In the genomic region with DNA sequence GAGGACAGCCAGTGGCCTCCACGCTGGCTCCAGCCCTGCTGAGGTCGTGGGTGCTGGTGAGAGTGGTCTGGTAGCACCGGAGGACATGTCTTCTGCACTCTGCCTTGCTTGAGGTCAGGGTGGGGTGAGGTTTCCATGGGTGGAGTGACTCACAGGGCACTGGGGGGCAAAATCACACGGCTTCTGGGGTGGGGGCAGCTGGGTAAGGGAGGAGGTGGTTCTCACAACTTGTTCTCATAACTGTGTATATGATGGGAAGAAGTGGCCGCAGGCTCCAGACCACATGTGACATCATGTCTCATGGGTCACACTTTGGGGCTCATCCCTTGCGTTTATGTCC, we compare ENCODE assay signal across 1 cellular context.
TF ChIP-seq lines count a peak whose summit lies in the region.

No MANE protein-coding gene starts in this region.

TF ChIP-seq in K562, 482 proteins besides CTCF, POLR2A, EP300 and RAD21 (continued from another document and continues in another):
- TF ChIP-seq GABPA (tag; conservative IDR thresholded peaks at IDR 0.05; ENCODE audit: low read depth) = no peak
- TF ChIP-seq, protein P1, sequence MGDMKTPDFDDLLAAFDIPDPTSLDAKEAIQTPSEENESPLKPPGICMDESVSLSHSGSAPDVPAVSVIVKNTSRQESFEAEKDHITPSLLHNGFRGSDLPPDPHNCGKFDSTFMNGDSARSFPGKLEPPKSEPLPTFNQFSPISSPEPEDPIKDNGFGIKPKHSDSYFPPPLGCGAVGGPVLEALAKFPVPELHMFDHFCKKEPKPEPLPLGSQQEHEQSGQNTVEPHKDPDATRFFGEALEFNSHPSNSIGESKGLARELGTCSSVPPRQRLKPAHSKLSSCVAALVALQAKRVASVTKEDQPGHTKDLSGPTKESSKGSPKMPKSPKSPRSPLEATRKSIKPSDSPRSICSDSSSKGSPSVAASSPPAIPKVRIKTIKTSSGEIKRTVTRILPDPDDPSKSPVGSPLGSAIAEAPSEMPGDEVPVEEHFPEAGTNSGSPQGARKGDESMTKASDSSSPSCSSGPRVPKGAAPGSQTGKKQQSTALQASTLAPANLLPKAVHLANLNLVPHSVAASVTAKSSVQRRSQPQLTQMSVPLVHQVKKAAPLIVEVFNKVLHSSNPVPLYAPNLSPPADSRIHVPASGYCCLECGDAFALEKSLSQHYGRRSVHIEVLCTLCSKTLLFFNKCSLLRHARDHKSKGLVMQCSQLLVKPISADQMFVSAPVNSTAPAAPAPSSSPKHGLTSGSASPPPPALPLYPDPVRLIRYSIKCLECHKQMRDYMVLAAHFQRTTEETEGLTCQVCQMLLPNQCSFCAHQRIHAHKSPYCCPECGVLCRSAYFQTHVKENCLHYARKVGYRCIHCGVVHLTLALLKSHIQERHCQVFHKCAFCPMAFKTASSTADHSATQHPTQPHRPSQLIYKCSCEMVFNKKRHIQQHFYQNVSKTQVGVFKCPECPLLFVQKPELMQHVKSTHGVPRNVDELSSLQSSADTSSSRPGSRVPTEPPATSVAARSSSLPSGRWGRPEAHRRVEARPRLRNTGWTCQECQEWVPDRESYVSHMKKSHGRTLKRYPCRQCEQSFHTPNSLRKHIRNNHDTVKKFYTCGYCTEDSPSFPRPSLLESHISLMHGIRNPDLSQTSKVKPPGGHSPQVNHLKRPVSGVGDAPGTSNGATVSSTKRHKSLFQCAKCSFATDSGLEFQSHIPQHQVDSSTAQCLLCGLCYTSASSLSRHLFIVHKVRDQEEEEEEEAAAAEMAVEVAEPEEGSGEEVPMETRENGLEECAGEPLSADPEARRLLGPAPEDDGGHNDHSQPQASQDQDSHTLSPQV (IDR thresholded peaks at IDR 0.05) = peak; percentile 50; the same call in 1 of the 2 replicates
- TF ChIP-seq SRSF9 (IDR thresholded peaks at IDR 0.05; ENCODE audit: borderline replicate concordance, low read depth, low read length) = no peak
- TF ChIP-seq, protein P2, sequence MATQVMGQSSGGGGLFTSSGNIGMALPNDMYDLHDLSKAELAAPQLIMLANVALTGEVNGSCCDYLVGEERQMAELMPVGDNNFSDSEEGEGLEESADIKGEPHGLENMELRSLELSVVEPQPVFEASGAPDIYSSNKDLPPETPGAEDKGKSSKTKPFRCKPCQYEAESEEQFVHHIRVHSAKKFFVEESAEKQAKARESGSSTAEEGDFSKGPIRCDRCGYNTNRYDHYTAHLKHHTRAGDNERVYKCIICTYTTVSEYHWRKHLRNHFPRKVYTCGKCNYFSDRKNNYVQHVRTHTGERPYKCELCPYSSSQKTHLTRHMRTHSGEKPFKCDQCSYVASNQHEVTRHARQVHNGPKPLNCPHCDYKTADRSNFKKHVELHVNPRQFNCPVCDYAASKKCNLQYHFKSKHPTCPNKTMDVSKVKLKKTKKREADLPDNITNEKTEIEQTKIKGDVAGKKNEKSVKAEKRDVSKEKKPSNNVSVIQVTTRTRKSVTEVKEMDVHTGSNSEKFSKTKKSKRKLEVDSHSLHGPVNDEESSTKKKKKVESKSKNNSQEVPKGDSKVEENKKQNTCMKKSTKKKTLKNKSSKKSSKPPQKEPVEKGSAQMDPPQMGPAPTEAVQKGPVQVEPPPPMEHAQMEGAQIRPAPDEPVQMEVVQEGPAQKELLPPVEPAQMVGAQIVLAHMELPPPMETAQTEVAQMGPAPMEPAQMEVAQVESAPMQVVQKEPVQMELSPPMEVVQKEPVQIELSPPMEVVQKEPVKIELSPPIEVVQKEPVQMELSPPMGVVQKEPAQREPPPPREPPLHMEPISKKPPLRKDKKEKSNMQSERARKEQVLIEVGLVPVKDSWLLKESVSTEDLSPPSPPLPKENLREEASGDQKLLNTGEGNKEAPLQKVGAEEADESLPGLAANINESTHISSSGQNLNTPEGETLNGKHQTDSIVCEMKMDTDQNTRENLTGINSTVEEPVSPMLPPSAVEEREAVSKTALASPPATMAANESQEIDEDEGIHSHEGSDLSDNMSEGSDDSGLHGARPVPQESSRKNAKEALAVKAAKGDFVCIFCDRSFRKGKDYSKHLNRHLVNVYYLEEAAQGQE (CRISPR knock-in tag; IDR thresholded peaks at IDR 0.05; ENCODE audit: low read depth) = no peak
- peak; percentile 31; the same call in 1 of the 2 replicates for TF ChIP-seq ZBTB7A (IDR thresholded peaks at IDR 0.05; ENCODE audit: borderline replicate concordance, control insufficient read depth, low read depth, low read length)
- TF ChIP-seq, protein P3, sequence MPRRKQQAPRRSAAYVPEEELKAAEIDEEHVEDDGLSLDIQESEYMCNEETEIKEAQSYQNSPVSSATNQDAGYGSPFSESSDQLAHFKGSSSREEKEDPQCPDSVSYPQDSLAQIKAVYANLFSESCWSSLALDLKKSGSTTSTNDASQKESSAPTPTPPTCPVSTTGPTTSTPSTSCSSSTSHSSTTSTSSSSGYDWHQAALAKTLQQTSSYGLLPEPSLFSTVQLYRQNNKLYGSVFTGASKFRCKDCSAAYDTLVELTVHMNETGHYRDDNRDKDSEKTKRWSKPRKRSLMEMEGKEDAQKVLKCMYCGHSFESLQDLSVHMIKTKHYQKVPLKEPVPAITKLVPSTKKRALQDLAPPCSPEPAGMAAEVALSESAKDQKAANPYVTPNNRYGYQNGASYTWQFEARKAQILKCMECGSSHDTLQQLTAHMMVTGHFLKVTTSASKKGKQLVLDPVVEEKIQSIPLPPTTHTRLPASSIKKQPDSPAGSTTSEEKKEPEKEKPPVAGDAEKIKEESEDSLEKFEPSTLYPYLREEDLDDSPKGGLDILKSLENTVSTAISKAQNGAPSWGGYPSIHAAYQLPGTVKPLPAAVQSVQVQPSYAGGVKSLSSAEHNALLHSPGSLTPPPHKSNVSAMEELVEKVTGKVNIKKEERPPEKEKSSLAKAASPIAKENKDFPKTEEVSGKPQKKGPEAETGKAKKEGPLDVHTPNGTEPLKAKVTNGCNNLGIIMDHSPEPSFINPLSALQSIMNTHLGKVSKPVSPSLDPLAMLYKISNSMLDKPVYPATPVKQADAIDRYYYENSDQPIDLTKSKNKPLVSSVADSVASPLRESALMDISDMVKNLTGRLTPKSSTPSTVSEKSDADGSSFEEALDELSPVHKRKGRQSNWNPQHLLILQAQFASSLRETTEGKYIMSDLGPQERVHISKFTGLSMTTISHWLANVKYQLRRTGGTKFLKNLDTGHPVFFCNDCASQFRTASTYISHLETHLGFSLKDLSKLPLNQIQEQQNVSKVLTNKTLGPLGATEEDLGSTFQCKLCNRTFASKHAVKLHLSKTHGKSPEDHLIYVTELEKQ (CRISPR knock-in tag; IDR thresholded peaks at IDR 0.05) = no peak
- no peak for TF ChIP-seq TCF7 (IDR thresholded peaks at IDR 0.05; ENCODE audit: borderline replicate concordance)
- TF ChIP-seq ZNF830 (CRISPR knock-in tag; IDR thresholded peaks at IDR 0.05) = no peak
- no peak for TF ChIP-seq HDGF (IDR thresholded peaks at IDR 0.05)
- TF ChIP-seq, protein P4, sequence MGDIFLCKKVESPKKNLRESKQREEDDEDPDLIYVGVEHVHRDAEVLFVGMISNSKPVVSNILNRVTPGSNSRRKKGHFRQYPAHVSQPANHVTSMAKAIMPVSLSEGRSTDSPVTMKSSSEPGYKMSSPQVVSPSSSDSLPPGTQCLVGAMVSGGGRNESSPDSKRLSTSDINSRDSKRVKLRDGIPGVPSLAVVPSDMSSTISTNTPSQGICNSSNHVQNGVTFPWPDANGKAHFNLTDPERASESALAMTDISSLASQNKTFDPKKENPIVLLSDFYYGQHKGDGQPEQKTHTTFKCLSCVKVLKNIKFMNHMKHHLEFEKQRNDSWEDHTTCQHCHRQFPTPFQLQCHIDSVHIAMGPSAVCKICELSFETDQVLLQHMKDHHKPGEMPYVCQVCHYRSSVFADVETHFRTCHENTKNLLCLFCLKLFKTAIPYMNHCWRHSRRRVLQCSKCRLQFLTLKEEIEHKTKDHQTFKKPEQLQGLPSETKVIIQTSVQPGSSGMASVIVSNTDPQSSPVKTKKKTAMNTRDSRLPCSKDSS (IDR thresholded peaks at IDR 0.05; ENCODE audit: low read depth, partially characterized antibody) = no peak
- TF ChIP-seq TCFL5 (CRISPR knock-in tag; conservative IDR thresholded peaks at IDR 0.05) = no peak
- TF ChIP-seq, protein P5, sequence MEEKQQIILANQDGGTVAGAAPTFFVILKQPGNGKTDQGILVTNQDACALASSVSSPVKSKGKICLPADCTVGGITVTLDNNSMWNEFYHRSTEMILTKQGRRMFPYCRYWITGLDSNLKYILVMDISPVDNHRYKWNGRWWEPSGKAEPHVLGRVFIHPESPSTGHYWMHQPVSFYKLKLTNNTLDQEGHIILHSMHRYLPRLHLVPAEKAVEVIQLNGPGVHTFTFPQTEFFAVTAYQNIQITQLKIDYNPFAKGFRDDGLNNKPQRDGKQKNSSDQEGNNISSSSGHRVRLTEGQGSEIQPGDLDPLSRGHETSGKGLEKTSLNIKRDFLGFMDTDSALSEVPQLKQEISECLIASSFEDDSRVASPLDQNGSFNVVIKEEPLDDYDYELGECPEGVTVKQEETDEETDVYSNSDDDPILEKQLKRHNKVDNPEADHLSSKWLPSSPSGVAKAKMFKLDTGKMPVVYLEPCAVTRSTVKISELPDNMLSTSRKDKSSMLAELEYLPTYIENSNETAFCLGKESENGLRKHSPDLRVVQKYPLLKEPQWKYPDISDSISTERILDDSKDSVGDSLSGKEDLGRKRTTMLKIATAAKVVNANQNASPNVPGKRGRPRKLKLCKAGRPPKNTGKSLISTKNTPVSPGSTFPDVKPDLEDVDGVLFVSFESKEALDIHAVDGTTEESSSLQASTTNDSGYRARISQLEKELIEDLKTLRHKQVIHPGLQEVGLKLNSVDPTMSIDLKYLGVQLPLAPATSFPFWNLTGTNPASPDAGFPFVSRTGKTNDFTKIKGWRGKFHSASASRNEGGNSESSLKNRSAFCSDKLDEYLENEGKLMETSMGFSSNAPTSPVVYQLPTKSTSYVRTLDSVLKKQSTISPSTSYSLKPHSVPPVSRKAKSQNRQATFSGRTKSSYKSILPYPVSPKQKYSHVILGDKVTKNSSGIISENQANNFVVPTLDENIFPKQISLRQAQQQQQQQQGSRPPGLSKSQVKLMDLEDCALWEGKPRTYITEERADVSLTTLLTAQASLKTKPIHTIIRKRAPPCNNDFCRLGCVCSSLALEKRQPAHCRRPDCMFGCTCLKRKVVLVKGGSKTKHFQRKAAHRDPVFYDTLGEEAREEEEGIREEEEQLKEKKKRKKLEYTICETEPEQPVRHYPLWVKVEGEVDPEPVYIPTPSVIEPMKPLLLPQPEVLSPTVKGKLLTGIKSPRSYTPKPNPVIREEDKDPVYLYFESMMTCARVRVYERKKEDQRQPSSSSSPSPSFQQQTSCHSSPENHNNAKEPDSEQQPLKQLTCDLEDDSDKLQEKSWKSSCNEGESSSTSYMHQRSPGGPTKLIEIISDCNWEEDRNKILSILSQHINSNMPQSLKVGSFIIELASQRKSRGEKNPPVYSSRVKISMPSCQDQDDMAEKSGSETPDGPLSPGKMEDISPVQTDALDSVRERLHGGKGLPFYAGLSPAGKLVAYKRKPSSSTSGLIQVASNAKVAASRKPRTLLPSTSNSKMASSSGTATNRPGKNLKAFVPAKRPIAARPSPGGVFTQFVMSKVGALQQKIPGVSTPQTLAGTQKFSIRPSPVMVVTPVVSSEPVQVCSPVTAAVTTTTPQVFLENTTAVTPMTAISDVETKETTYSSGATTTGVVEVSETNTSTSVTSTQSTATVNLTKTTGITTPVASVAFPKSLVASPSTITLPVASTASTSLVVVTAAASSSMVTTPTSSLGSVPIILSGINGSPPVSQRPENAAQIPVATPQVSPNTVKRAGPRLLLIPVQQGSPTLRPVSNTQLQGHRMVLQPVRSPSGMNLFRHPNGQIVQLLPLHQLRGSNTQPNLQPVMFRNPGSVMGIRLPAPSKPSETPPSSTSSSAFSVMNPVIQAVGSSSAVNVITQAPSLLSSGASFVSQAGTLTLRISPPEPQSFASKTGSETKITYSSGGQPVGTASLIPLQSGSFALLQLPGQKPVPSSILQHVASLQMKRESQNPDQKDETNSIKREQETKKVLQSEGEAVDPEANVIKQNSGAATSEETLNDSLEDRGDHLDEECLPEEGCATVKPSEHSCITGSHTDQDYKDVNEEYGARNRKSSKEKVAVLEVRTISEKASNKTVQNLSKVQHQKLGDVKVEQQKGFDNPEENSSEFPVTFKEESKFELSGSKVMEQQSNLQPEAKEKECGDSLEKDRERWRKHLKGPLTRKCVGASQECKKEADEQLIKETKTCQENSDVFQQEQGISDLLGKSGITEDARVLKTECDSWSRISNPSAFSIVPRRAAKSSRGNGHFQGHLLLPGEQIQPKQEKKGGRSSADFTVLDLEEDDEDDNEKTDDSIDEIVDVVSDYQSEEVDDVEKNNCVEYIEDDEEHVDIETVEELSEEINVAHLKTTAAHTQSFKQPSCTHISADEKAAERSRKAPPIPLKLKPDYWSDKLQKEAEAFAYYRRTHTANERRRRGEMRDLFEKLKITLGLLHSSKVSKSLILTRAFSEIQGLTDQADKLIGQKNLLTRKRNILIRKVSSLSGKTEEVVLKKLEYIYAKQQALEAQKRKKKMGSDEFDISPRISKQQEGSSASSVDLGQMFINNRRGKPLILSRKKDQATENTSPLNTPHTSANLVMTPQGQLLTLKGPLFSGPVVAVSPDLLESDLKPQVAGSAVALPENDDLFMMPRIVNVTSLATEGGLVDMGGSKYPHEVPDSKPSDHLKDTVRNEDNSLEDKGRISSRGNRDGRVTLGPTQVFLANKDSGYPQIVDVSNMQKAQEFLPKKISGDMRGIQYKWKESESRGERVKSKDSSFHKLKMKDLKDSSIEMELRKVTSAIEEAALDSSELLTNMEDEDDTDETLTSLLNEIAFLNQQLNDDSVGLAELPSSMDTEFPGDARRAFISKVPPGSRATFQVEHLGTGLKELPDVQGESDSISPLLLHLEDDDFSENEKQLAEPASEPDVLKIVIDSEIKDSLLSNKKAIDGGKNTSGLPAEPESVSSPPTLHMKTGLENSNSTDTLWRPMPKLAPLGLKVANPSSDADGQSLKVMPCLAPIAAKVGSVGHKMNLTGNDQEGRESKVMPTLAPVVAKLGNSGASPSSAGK (IDR thresholded peaks at IDR 0.05) = peak; percentile 39
- no peak for TF ChIP-seq KAT2B (IDR thresholded peaks at IDR 0.05; ENCODE audit: low read depth, low read length)
- no peak for TF ChIP-seq ARID2 (IDR thresholded peaks at IDR 0.05)
- no peak for TF ChIP-seq HDAC2 (IDR thresholded peaks at IDR 0.05)
- TF ChIP-seq, protein P6, sequence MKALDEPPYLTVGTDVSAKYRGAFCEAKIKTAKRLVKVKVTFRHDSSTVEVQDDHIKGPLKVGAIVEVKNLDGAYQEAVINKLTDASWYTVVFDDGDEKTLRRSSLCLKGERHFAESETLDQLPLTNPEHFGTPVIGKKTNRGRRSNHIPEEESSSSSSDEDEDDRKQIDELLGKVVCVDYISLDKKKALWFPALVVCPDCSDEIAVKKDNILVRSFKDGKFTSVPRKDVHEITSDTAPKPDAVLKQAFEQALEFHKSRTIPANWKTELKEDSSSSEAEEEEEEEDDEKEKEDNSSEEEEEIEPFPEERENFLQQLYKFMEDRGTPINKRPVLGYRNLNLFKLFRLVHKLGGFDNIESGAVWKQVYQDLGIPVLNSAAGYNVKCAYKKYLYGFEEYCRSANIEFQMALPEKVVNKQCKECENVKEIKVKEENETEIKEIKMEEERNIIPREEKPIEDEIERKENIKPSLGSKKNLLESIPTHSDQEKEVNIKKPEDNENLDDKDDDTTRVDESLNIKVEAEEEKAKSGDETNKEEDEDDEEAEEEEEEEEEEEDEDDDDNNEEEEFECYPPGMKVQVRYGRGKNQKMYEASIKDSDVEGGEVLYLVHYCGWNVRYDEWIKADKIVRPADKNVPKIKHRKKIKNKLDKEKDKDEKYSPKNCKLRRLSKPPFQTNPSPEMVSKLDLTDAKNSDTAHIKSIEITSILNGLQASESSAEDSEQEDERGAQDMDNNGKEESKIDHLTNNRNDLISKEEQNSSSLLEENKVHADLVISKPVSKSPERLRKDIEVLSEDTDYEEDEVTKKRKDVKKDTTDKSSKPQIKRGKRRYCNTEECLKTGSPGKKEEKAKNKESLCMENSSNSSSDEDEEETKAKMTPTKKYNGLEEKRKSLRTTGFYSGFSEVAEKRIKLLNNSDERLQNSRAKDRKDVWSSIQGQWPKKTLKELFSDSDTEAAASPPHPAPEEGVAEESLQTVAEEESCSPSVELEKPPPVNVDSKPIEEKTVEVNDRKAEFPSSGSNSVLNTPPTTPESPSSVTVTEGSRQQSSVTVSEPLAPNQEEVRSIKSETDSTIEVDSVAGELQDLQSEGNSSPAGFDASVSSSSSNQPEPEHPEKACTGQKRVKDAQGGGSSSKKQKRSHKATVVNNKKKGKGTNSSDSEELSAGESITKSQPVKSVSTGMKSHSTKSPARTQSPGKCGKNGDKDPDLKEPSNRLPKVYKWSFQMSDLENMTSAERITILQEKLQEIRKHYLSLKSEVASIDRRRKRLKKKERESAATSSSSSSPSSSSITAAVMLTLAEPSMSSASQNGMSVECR (CRISPR knock-in tag; IDR thresholded peaks at IDR 0.05) = no peak
- TF ChIP-seq SMARCA5 (IDR thresholded peaks at IDR 0.05) = no peak
